Comparison of ENCODE assay signal across 10 cellular contexts in genomic region chr2:162029287-162029901, GRCh38. TPM values are rescaled to one million over a fixed set of nuclear protein-coding genes. Genes with fewer than 3 reads are reported as not detected.
DNase-seq lines count a peak whose midpoint lies in the region; ATAC-seq, FAIRE-seq and TF ChIP-seq lines count a peak whose summit lies in the region.
"Had no signal": no experiment of that assay in that cellular context is flagged by ENCODE, and none has a peak within 500 bp of the region (broad histone marks: within the 10 kb centered on the region; RNA-seq: fewer than 3 reads in every experiment).

No MANE protein-coding gene starts in this region.

- peak; percentile 92 for FAIRE-seq in RCC 7860 (lab: Jason Lieb, UNC)

- intact Hi-C loops in posterior cingulate gyrus (cut with DNase I), result no loop called here

- no peak for TF ChIP-seq CTCF in fibroblast of mammary gland (conservative IDR thresholded peaks at IDR 0.05; ENCODE audit: control insufficient read depth, insufficient read depth, low read depth, low read length)

- H3K4me3 ChIP-seq in fibroblast of mammary gland (ENCODE audit: control insufficient read depth, low read depth, low read length), result no peak overlapping the region

- DNase-seq in GM03348 (ENCODE audit: low spot score), result peak; percentile 65
- DNase-seq in RCC 7860 (ENCODE audit: low spot score), result peak; percentile 74
- peak; percentile 92 for DNase-seq in fibroblast of mammary gland (ENCODE audit: low read depth)
- peak; percentile 36 to 94 (median 71) for DNase-seq in posterior cingulate gyrus
- DNase-seq in T-helper 9 cell, result no peak
- no peak for DNase-seq in SK-N-DZ (ENCODE audit: low spot score)
- DNase-seq: naive B cell, NCI-H526 treated with DMSO at 0.1 percent for 48 hours had no signal

- ATAC-seq in HG02884 (IDR thresholded peaks at IDR 0.05; ENCODE audit: unreplicated experiment) (no peak), GM19397 (IDR thresholded peaks at IDR 0.05; ENCODE audit: unreplicated experiment) (no peak)

RNA-seq across cellular contexts. Expression of gene DPP4, which starts 44.6 kb away (rescaled TPM):
- polyA plus RNA-seq in SK-N-DZ (2014; cell fraction: cytosol; rRNA removed), result not detected in 2 replicates
- not detected in 2 replicates for polyA plus RNA-seq in SK-N-DZ (2014; cell fraction: nucleus; rRNA removed)

Comparison
In these comparisons a context has a peak if more than half of its experiments do, and no peak if none do; other contexts are left out.
1. DNase-seq: peak in GM03348 (single experiment), RCC 7860 (single experiment), fibroblast of mammary gland (single experiment) and posterior cingulate gyrus (10 of 10); none in T-helper 9 cell (single experiment) and SK-N-DZ (single experiment).